16 cellular contexts compared by ENCODE assay signal in the genomic region with DNA sequence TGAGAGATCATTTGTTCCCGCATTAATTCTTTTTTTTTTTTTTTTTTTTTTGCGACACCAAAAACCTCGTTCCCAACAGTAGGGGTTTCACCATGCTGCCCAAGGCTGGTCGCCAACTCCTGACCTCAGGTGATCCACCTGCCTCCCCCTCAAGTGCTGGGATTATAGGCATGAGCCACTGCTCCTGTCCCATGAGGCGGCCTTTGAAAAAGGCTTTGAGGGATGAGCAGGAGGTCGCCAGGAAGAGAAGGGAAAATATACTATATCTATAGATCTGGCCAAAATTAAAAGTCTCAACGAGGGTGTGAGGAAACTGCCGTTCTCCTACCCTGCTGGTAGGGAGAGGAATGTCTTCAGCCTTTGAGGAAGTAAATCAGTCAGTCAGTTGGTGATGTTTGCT. TPM values are rescaled to one million over a fixed set of nuclear protein-coding genes. Genes with fewer than 3 reads are reported as not detected.
DNase-seq lines count a peak whose midpoint lies in the region; ATAC-seq and TF ChIP-seq lines count a peak whose summit lies in the region.
"Had no signal": no experiment of that assay in that cellular context is flagged by ENCODE, and none has a peak within 500 bp of the region (broad histone marks: within the 10 kb centered on the region; RNA-seq: fewer than 3 reads in every experiment).

No MANE protein-coding gene starts in this region.

- H3K9ac ChIP-seq in colonic mucosa (ENCODE audit: low read depth in 2 of 2, low read length in 2 of 2) = no peak overlapping the region

- peaks cover 5 to 10% of the 10 kb centered on the region in 2 donors for H3K36me3 Mint-ChIP-seq in CD4-positive, alpha-beta memory T cell
- peaks cover 34% of the 10 kb centered on the region for H3K36me3 Mint-ChIP-seq in brain
- peaks cover 5% of the 10 kb centered on the region for H3K36me3 Mint-ChIP-seq in natural killer cell treated with Interleukin-12 subunit alpha and Interleukin-12 subunit beta and Interleukin-15 and Interleukin-18, amount 100 ng/mL, for 72 hours

- H3K4me3 ChIP-seq in CD4-positive, alpha-beta memory T cell (ENCODE audit: low read length in 2 of 2) = no peak overlapping the region
- H3K4me3 ChIP-seq in colonic mucosa = no peak overlapping the region
- H3K4me3 ChIP-seq: PC-9 had no signal

- no peak overlapping the region for H3K27ac ChIP-seq in CD4-positive, alpha-beta memory T cell (ENCODE audit: low read depth, low read length)
- no peak overlapping the region for H3K27ac ChIP-seq in colonic mucosa
- H3K27ac ChIP-seq: C4-2B, PC-9 had no signal

- in situ Hi-C loops in KBM-7 (cut with MboI; ENCODE audit: low pct_unique_long_range_greater_than_20kb, low sequenced_read_pairs) = no loop called here

- H3K4me3 Mint-ChIP-seq in CD4-positive, alpha-beta memory T cell = peak overlapping the region in 2 of 8 donors; percentile 8 to 66
- H3K4me3 Mint-ChIP-seq in brain = peak overlapping the region in 3 of 5 experiments; percentile 50 to 90 (median 88)
- H3K4me3 Mint-ChIP-seq in natural killer cell treated with Interleukin-12 subunit alpha and Interleukin-12 subunit beta and Interleukin-15 and Interleukin-18, amount 100 ng/mL, for 72 hours = peak overlapping the region; percentile 89

- no peaks in the 10 kb centered on the region for H3K36me3 ChIP-seq in CD4-positive, alpha-beta memory T cell (ENCODE audit: insufficient read depth, low read length)
- no peaks in the 10 kb centered on the region for H3K36me3 ChIP-seq in colonic mucosa

- no peak for DNase-seq in CD4-positive, alpha-beta memory T cell
- DNase-seq in KBM-7 (peak; percentile 33), GM20000 (ENCODE audit: low spot score) (no peak), cerebellar nuclear complex (lab: John Stamatoyannopoulos, UW) (no peak), NOMO-1 treated with dmso at 0.1 percent for 144 hours (lab: John Stamatoyannopoulos, UW; ENCODE audit: unreplicated experiment) (no peak), colonic mucosa (no peak)
- DNase-seq in natural killer cell treated with Interleukin-12 subunit alpha and Interleukin-12 subunit beta and Interleukin-15 and Interleukin-18, amount 100 ng/mL, for 72 hours (ENCODE audit: low spot score) = no peak
- DNase-seq: GF-D8; Karpas-422; NCI-H1436 treated with DMSO at 0.1 percent for 48 hours; NCI-H2081 treated with DMSO at 0.1 percent for 48 hours; NCI-H526; NK-92 treated with Interleukin-12 subunit alpha and Interleukin-12 subunit beta, amount 100 ng/mL, for 24 hours; PC-9 had no signal

- no peak for ATAC-seq in natural killer cell treated with Interleukin-12 subunit alpha and Interleukin-12 subunit beta and Interleukin-15 and Interleukin-18, amount 100 ng/mL, for 72 hours

- H3K9me3 Mint-ChIP-seq in CD4-positive, alpha-beta memory T cell = peaks cover 0 to 5% (median 0%) of the 10 kb centered on the region in 8 donors
- peaks cover 22 to 87% (median 38%) of the 10 kb centered on the region in 5 experiments for H3K9me3 Mint-ChIP-seq in brain
- no peaks in the 10 kb centered on the region for H3K9me3 Mint-ChIP-seq in natural killer cell treated with Interleukin-12 subunit alpha and Interleukin-12 subunit beta and Interleukin-15 and Interleukin-18, amount 100 ng/mL, for 72 hours

- H3K27ac Mint-ChIP-seq in CD4-positive, alpha-beta memory T cell = peak overlapping the region in 5 of 7 donors; percentile 68 to 98 (median 87)
- H3K27ac Mint-ChIP-seq in brain = peak overlapping the region in 1 of 5 experiments; percentile 15
- H3K27ac Mint-ChIP-seq in natural killer cell treated with Interleukin-12 subunit alpha and Interleukin-12 subunit beta and Interleukin-15 and Interleukin-18, amount 100 ng/mL, for 72 hours = no peak overlapping the region

- TF ChIP-seq CTCF in brain (conservative IDR thresholded peaks at IDR 0.05) (no peak), GM20000 (IDR thresholded peaks at IDR 0.05; ENCODE audit: extremely low read depth, missing control alignments) (no peak), colonic mucosa (IDR thresholded peaks at IDR 0.05) (no peak)

- intact Hi-C loops in CD4-positive, alpha-beta memory T cell (cut with micrococcal nuclease) = no loop called here
- intact Hi-C loops in colonic mucosa (cut with DNase I) = no loop called here

- peaks cover 14% of the 10 kb centered on the region for H3K4me1 ChIP-seq in CD4-positive, alpha-beta memory T cell (ENCODE audit: insufficient read depth, low read length)
- peaks cover 4% of the 10 kb centered on the region for H3K4me1 ChIP-seq in colonic mucosa

- CTCF ChIA-PET in CD4-positive, alpha-beta memory T cell (lab: Charles Lee; ENCODE audit: partially characterized antibody) = no interaction called here

- no peaks in the 10 kb centered on the region for H3K27me3 ChIP-seq in CD4-positive, alpha-beta memory T cell (ENCODE audit: insufficient read depth, low read length)
- no peaks in the 10 kb centered on the region for H3K27me3 ChIP-seq in colonic mucosa

- H3K4me1 Mint-ChIP-seq in CD4-positive, alpha-beta memory T cell = peaks cover 9 to 18% (median 15%) of the 10 kb centered on the region in 4 donors
- H3K4me1 Mint-ChIP-seq in brain = peaks cover 20% of the 10 kb centered on the region
- H3K4me1 Mint-ChIP-seq in natural killer cell treated with Interleukin-12 subunit alpha and Interleukin-12 subunit beta and Interleukin-15 and Interleukin-18, amount 100 ng/mL, for 72 hours (ENCODE audit: low read depth in 2 of 2) = peaks cover 11 to 21% of the 10 kb centered on the region in 2 donors

- H3K9me3 ChIP-seq in CD4-positive, alpha-beta memory T cell (ENCODE audit: control insufficient read depth in 1 of 2, low read length in 2 of 2) = no peaks in the 10 kb centered on the region
- H3K9me3 ChIP-seq in colonic mucosa = no peaks in the 10 kb centered on the region

- H3K27me3 Mint-ChIP-seq in CD4-positive, alpha-beta memory T cell = peaks cover 0 to 9% of the 10 kb centered on the region in 2 donors
- H3K27me3 Mint-ChIP-seq in brain = peaks cover 13% of the 10 kb centered on the region
- H3K27me3 Mint-ChIP-seq in natural killer cell treated with Interleukin-12 subunit alpha and Interleukin-12 subunit beta and Interleukin-15 and Interleukin-18, amount 100 ng/mL, for 72 hours = peaks cover 0 to 5% of the 10 kb centered on the region in 2 donors

- POLR2A ChIA-PET in CD4-positive, alpha-beta memory T cell (lab: Charles Lee; ENCODE audit: partially characterized antibody) = interaction anchor here (0.6 kb wide), 1 partner anchor 203 kb away, joined by 3 read pairs; no protein-coding TSS in a partner anchor

RNA-seq across cellular contexts. Expression of a gene that starts 26.2 kb away (rescaled TPM):
- total RNA-seq in CD4-positive, alpha-beta memory T cell = 1 to 10 TPM; 8.8 to 9.0 TPM
- 1 to 10 TPM; 2.0 to 5.1 TPM for polyA plus RNA-seq in CD4-positive, alpha-beta memory T cell
- polyA plus RNA-seq in brain (ENCODE audit: insufficient read depth, low read depth, low replicate concordance) = 8.3 TPM
- 10 to 100 TPM in 1 of 2 donors, 1 to 10 TPM in 1; 6.2 to 10.3 TPM for total RNA-seq in natural killer cell treated with Interleukin-12 subunit alpha and Interleukin-12 subunit beta and Interleukin-15 and Interleukin-18, amount 100 ng/mL, for 72 hours
- total RNA-seq in colonic mucosa = 1 to 10 TPM; 5.9 to 7.6 TPM

RNA-seq across cellular contexts. Expression of a gene that starts 26.8 kb away (rescaled TPM):
- total RNA-seq in CD4-positive, alpha-beta memory T cell = 100 to 1,000 TPM; 109 to 114 TPM
- 100 to 1,000 TPM in 1 of 2 donors, 10 to 100 TPM in 1; 85.8 to 106 TPM for polyA plus RNA-seq in CD4-positive, alpha-beta memory T cell
- polyA plus RNA-seq in brain (ENCODE audit: insufficient read depth, low read depth, low replicate concordance) = 64.8 TPM
- 10 to 100 TPM; 52.1 to 70.9 TPM for total RNA-seq in natural killer cell treated with Interleukin-12 subunit alpha and Interleukin-12 subunit beta and Interleukin-15 and Interleukin-18, amount 100 ng/mL, for 72 hours
- 10 to 100 TPM; 50.0 to 77.7 TPM for total RNA-seq in colonic mucosa

Comparison
In these comparisons a context has a peak if more than half of its experiments do, and no peak if none do; other contexts are left out.
1. H3K27ac Mint-ChIP-seq: peak in CD4-positive, alpha-beta memory T cell (5 of 7); none in natural killer cell treated with Interleukin-12 subunit alpha and Interleukin-12 subunit beta and Interleukin-15 and Interleukin-18, amount 100 ng/mL, for 72 hours (0 of 2).